8 cellular contexts compared by ENCODE assay signal in the genomic region with DNA sequence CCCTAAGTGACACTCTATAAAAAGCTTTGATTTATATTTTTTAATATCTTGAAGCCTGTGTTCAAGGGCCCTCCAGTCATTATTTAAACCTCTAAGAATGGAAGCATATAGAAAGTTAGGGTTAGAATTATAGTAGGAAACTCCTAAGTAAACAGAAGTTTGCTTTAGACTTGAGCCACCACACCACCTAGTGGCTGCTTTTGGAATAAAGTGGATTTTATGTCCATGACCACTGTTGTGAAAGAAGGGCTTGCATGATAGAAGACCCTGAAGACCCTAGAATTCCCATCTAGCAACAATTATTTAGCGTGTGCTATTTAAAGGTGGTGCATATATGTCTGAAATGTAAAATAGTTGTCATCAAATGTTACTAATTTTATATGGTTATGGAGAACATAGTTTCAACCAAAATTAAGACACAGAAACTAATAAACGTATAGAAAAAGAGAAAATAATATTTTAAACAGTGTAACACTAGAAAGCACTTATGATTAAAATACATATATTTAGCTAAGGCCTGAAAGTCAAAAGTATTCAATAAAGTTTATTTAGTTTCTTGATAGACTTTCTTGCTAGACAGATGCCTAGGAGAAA. TPM values are rescaled to one million over a fixed set of nuclear protein-coding genes. Genes with fewer than 3 reads are reported as not detected.
DNase-seq lines count a peak whose midpoint lies in the region; ATAC-seq and TF ChIP-seq lines count a peak whose summit lies in the region.

No MANE protein-coding gene starts in this region.

- H2AFZ ChIP-seq in osteoblast (ENCODE audit: low read length) = no peak overlapping the region

- no peak for ATAC-seq in activated CD4-positive, alpha-beta T cell treated with anti-CD3 and anti-CD28 coated beads for 36 hours
- peak; percentile 94 for ATAC-seq in GM21367 (IDR thresholded peaks at IDR 0.05; ENCODE audit: unreplicated experiment)

- H3K9me3 ChIP-seq in Peyer's patch (no peaks in the 10 kb centered on the region), osteoblast (ENCODE audit: low read depth, low read length) (no peaks in the 10 kb centered on the region)

- peak; percentile 40 for DNase-seq in activated CD4-positive, alpha-beta T cell treated with anti-CD3 and anti-CD28 coated beads for 36 hours
- no peak for DNase-seq in activated CD4-positive, alpha-beta T cell treated with anti-CD3 and anti-CD28 coated beads, Interleukin-2, amount 50 U/mL, for 4 hours
- DNase-seq in HK-2 (ENCODE audit: unreplicated experiment) (peak; percentile 14), Peyer's patch (peak in 1 of 3 donors; percentile 54), epithelial cell of esophagus (ENCODE audit: low read depth) (peak; percentile 64), osteoblast (ENCODE audit: insufficient read length, low spot score, missing footprints) (no peak), activated gamma-delta T cell treated with Interleukin-2 at 50 U/mL for 16 hours (no peak)

- no peaks in the 10 kb centered on the region for H3K79me2 ChIP-seq in osteoblast (ENCODE audit: insufficient read depth, low read length)

- no peak overlapping the region for H3K27ac ChIP-seq in Peyer's patch
- H3K27ac ChIP-seq in osteoblast (ENCODE audit: low read depth, low read length) = no peak overlapping the region

- H3K27me3 ChIP-seq in Peyer's patch = no peaks in the 10 kb centered on the region
- H3K27me3 ChIP-seq in osteoblast (ENCODE audit: insufficient read depth, low read length) = no peaks in the 10 kb centered on the region

- H3K36me3 Mint-ChIP-seq in activated CD4-positive, alpha-beta T cell treated with anti-CD3 and anti-CD28 coated beads for 36 hours (ENCODE audit: low read depth) = no peaks in the 10 kb centered on the region

- intact Hi-C loops in activated CD4-positive, alpha-beta T cell treated with anti-CD3 and anti-CD28 coated beads for 36 hours (cut with DNase I, micrococcal nuclease) = loop anchor here (1.0 kb wide), 1 partner anchor 183 kb away; no protein-coding TSS in a partner anchor

- TF ChIP-seq POLR2A in Peyer's patch (IDR thresholded peaks at IDR 0.05) = no peak

- H3K36me3 ChIP-seq in Peyer's patch (no peaks in the 10 kb centered on the region), osteoblast (ENCODE audit: insufficient read depth, low read length) (no peaks in the 10 kb centered on the region)

- H3K4me1 ChIP-seq in Peyer's patch (no peaks in the 10 kb centered on the region), osteoblast (ENCODE audit: insufficient read depth, low read length) (no peaks in the 10 kb centered on the region)

- H3K4me3 ChIP-seq in Peyer's patch (no peak overlapping the region), epithelial cell of esophagus (ENCODE audit: low read length) (no peak overlapping the region), osteoblast (ENCODE audit: insufficient read depth, low read length) (no peak overlapping the region)

- POLR2A ChIA-PET in activated CD4-positive, alpha-beta T cell treated with anti-CD3 and anti-CD28 coated beads for 36 hours (lab: Charles Lee) = no interaction called here

- no peaks in the 10 kb centered on the region for H3K4me1 Mint-ChIP-seq in activated CD4-positive, alpha-beta T cell treated with anti-CD3 and anti-CD28 coated beads for 36 hours

- no peaks in the 10 kb centered on the region for H3K9me3 Mint-ChIP-seq in activated CD4-positive, alpha-beta T cell treated with anti-CD3 and anti-CD28 coated beads for 36 hours (ENCODE audit: low read depth)

- no peaks in the 10 kb centered on the region for H4K20me1 ChIP-seq in osteoblast (ENCODE audit: insufficient read depth, low read length)

- no peak overlapping the region for H3K27ac Mint-ChIP-seq in activated CD4-positive, alpha-beta T cell treated with anti-CD3 and anti-CD28 coated beads for 36 hours

- no peaks in the 10 kb centered on the region for H3K27me3 Mint-ChIP-seq in activated CD4-positive, alpha-beta T cell treated with anti-CD3 and anti-CD28 coated beads for 36 hours

- peak in 5 of 6 experiments; percentile 39 to 57 (median 47) for TF ChIP-seq CTCF in Peyer's patch (IDR thresholded peaks at IDR 0.05)
- TF ChIP-seq CTCF in epithelial cell of esophagus (IDR thresholded peaks at IDR 0.05; ENCODE audit: insufficient read depth, low read depth, low read length, missing control alignments) = peak; percentile 83
- peak; percentile 78 for TF ChIP-seq CTCF in osteoblast (IDR thresholded peaks at IDR 0.05; ENCODE audit: extremely low read depth, low read depth, low read length)

- no peak overlapping the region for H3K4me2 ChIP-seq in osteoblast (ENCODE audit: insufficient read depth, low read length)

- H3K4me3 Mint-ChIP-seq in activated CD4-positive, alpha-beta T cell treated with anti-CD3 and anti-CD28 coated beads for 36 hours = no peak overlapping the region

- CTCF ChIA-PET in activated CD4-positive, alpha-beta T cell treated with anti-CD3 and anti-CD28 coated beads for 36 hours (lab: Charles Lee) = interaction anchor here (0.8 to 3.7 kb wide), 11 partner anchors 9 to 185 kb away, joined by 3 to 19 read pairs (median 3); no protein-coding TSS in a partner anchor

RNA-seq across cellular contexts. Expression of a gene that starts 21.3 kb away (rescaled TPM):
- total RNA-seq in activated CD4-positive, alpha-beta T cell treated with anti-CD3 and anti-CD28 coated beads for 36 hours = not detected
- total RNA-seq in Peyer's patch (not detected), osteoblast (under 0.01 TPM in 1 of 2 replicates, not detected in the other)

RNA-seq across cellular contexts. Expression of a gene that starts 21.4 kb away (rescaled TPM):
- not detected for total RNA-seq in activated CD4-positive, alpha-beta T cell treated with anti-CD3 and anti-CD28 coated beads for 36 hours
- total RNA-seq in Peyer's patch = not detected
- total RNA-seq in osteoblast = not detected in 2 replicates

Comparison
In these comparisons a context has a peak if more than half of its experiments do, and no peak if none do; other contexts are left out.
1. DNase-seq: peak in activated CD4-positive, alpha-beta T cell treated with anti-CD3 and anti-CD28 coated beads for 36 hours (single experiment), HK-2 (single experiment) and epithelial cell of esophagus (single experiment); none in activated CD4-positive, alpha-beta T cell treated with anti-CD3 and anti-CD28 coated beads, Interleukin-2, amount 50 U/mL, for 4 hours (0 of 2), osteoblast (single experiment) and activated gamma-delta T cell treated with Interleukin-2 at 50 U/mL for 16 hours (single experiment).
2. Peak in every context shown above with its lines, with median percentiles within 50 percentile points of each other: CTCF ChIP-seq.